Comparison of ENCODE assay signal across 20 cellular contexts in genomic region chr16:64872101-64872500, GRCh38.
DNase-seq lines count a peak whose midpoint lies in the region; ATAC-seq and TF ChIP-seq lines count a peak whose summit lies in the region.
"Had no signal": no experiment of that assay in that cellular context is flagged by ENCODE, and none has a peak within 500 bp of the region (broad histone marks: within the 10 kb centered on the region; RNA-seq: fewer than 3 reads in every experiment).

No MANE protein-coding gene starts in this region.

- no peaks in the 10 kb centered on the region for H3K36me3 Mint-ChIP-seq in nephron (ENCODE audit: low read depth)
- H3K36me3 Mint-ChIP-seq in neural progenitor cell = no peaks in the 10 kb centered on the region
- H3K36me3 Mint-ChIP-seq: CD4-positive, alpha-beta memory T cell had no signal

- WGBS in IMR-90 (ENCODE audit: extremely low coverage in 2 of 2, insufficient read length in 1 of 2), 2 experiments = no CpG with 5 or more reads among the region's 2 CpGs

- no peaks in the 10 kb centered on the region for H3K27me3 ChIP-seq in IMR-90 (ENCODE audit: control insufficient read depth, insufficient read depth, low read length)
- no peaks in the 10 kb centered on the region for H3K27me3 ChIP-seq in BE2C
- no peaks in the 10 kb centered on the region for H3K27me3 ChIP-seq in neural progenitor cell
- H3K27me3 ChIP-seq in vagina = no peaks in the 10 kb centered on the region

- no peak overlapping the region for H3K23ac ChIP-seq in IMR-90 (ENCODE audit: low read depth, low read length)

- H3K79me1 ChIP-seq in IMR-90 (ENCODE audit: low read depth in 1 of 2, low read length in 2 of 2) = no peaks in the 10 kb centered on the region

- TF ChIP-seq CTCF in IMR-90 (conservative IDR thresholded peaks at IDR 0.05; ENCODE audit: low read depth, low read length) (no peak), astrocyte of the spinal cord (IDR thresholded peaks at IDR 0.05; ENCODE audit: low read depth, low read length) (no peak), nephron (IDR thresholded peaks at IDR 0.05; ENCODE audit: unreplicated experiment in 3 of 3) (no peak), BE2C (IDR thresholded peaks at IDR 0.05; ENCODE audit: low read depth, low read length) (no peak), neural progenitor cell (IDR thresholded peaks at IDR 0.05) (no peak), vagina (IDR thresholded peaks at IDR 0.05) (no peak)

- H3K9me1 ChIP-seq in IMR-90 (ENCODE audit: insufficient read depth, low read length) = no peaks in the 10 kb centered on the region

- H3K14ac ChIP-seq in IMR-90 (replicated peaks; ENCODE audit: low read depth, low read length) = no peak overlapping the region

- H3K4me1 Mint-ChIP-seq in nephron (peaks cover 48% of the 10 kb centered on the region), neural progenitor cell (no peaks in the 10 kb centered on the region)
- H3K4me1 Mint-ChIP-seq: CD4-positive, alpha-beta memory T cell; GM23338; H9 had no signal

- dilution Hi-C loops in IMR-90 (cut with HindIII; ENCODE audit: low sequenced_read_pairs, unreplicated experiment) = no loop called here

- H3K4me1 ChIP-seq in IMR-90 (ENCODE audit: control insufficient read depth, insufficient read depth, low read length) (peaks cover 5% of the 10 kb centered on the region), BE2C (peaks cover 4% of the 10 kb centered on the region; the same call in 1 of the 2 replicates), neural progenitor cell (no peaks in the 10 kb centered on the region), vagina (no peaks in the 10 kb centered on the region)
- H3K4me1 ChIP-seq: Caco-2 had no signal

- H3K36me3 ChIP-seq in IMR-90 (ENCODE audit: control insufficient read depth, insufficient read depth, low read length) (no peaks in the 10 kb centered on the region), BE2C (no peaks in the 10 kb centered on the region), neural progenitor cell (no peaks in the 10 kb centered on the region), vagina (no peaks in the 10 kb centered on the region)

- in situ Hi-C loops in IMR-90 (cut with MboI; ENCODE audit: low sequenced_read_pairs) = no loop called here
- in situ Hi-C loops in astrocyte of the spinal cord (cut with HindIII; ENCODE audit: low sequenced_read_pairs) = no loop called here

- no peaks in the 10 kb centered on the region for H3F3A ChIP-seq in neural progenitor cell (ENCODE audit: low read depth)

- H2BK5ac ChIP-seq in IMR-90 (ENCODE audit: low read depth, low read length, poor library complexity, severe bottlenecking) = no peak overlapping the region

- H3K27me3 Mint-ChIP-seq in nephron (ENCODE audit: low read depth) (no peaks in the 10 kb centered on the region), neural progenitor cell (ENCODE audit: insufficient read depth, low read depth) (no peaks in the 10 kb centered on the region)

- TF ChIP-seq RAD21 in IMR-90 (IDR thresholded peaks at IDR 0.05; ENCODE audit: low read length) = no peak

- H2AK5ac ChIP-seq in IMR-90 (ENCODE audit: low read depth, low read length) = no peak overlapping the region

- no peak overlapping the region for H2BK120ac ChIP-seq in IMR-90 (ENCODE audit: low read depth, low read length)

- no peak overlapping the region for H3K18ac ChIP-seq in IMR-90 (ENCODE audit: low read depth, low read length)

- DNase-seq in IMR-90 = peak; percentile 28
- peak; percentile 22 for DNase-seq in astrocyte of the spinal cord (ENCODE audit: low read depth, low spot score)
- DNase-seq in iris pigment epithelial cell (ENCODE audit: low read depth) = peak; percentile 11
- no peak for DNase-seq in BE2C
- DNase-seq in neural progenitor cell (ENCODE audit: low spot score) = no peak
- DNase-seq in vagina (ENCODE audit: extremely low spot score in 2 of 2) = no peak
- DNase-seq: AML-193; C1 segment of cervical spinal cord; Caco-2; CD4-positive, alpha-beta memory T cell; DMS153; DMS79; EL; GDM1; H9 had no signal

- no peak overlapping the region for H3K4me3 Mint-ChIP-seq in nephron
- no peak overlapping the region for H3K4me3 Mint-ChIP-seq in neural progenitor cell
- H3K4me3 Mint-ChIP-seq: CD4-positive, alpha-beta memory T cell; GM23338; H9 had no signal

- H3K27ac ChIP-seq in IMR-90 (ENCODE audit: insufficient read depth, low read length) (no peak overlapping the region), neural progenitor cell (no peak overlapping the region), vagina (no peak overlapping the region)
- H3K27ac ChIP-seq: 22Rv1 had no signal

- H4K5ac ChIP-seq in IMR-90 (ENCODE audit: low read depth, low read length) = no peak overlapping the region

- POLR2A ChIA-PET in IMR-90 (lab: Charles Lee; ENCODE audit: unreplicated experiment) = no interaction called here

- no peak overlapping the region for H4K91ac ChIP-seq in IMR-90 (ENCODE audit: insufficient read depth, low read depth, low read length)

- no peak overlapping the region for H3K56ac ChIP-seq in IMR-90 (ENCODE audit: extremely low read depth, insufficient read depth, low read length)

- TF ChIP-seq POLR2A in IMR-90 (IDR thresholded peaks at IDR 0.05; ENCODE audit: low read depth, low read length) = no peak
- TF ChIP-seq POLR2A in vagina (IDR thresholded peaks at IDR 0.05) = no peak

- H3K79me2 ChIP-seq in neural progenitor cell (ENCODE audit: low read depth) = no peaks in the 10 kb centered on the region

- no peak overlapping the region for H2BK15ac ChIP-seq in IMR-90 (ENCODE audit: low read depth, low read length)

- no peak overlapping the region for H4K8ac ChIP-seq in IMR-90 (ENCODE audit: low read depth in 2 of 2, low read length in 2 of 2)

- ATAC-seq in IMR-90 (ENCODE audit: low read depth) = peak; percentile 53
- ATAC-seq: GM12878, GM23338, HCT116 had no signal

- H3K4me2 ChIP-seq in IMR-90 (ENCODE audit: low read depth, low read length) (no peak overlapping the region), neural progenitor cell (no peak overlapping the region)
- H3K4me2 ChIP-seq: GM23338 had no signal

- H3K9me3 ChIP-seq in IMR-90 (ENCODE audit: control insufficient read depth, insufficient read depth, low read length) (no peaks in the 10 kb centered on the region), BE2C (no peaks in the 10 kb centered on the region), neural progenitor cell (ENCODE audit: low read depth) (no peaks in the 10 kb centered on the region), vagina (no peaks in the 10 kb centered on the region)
- H3K9me3 ChIP-seq: Caco-2 had no signal

- H3K4me3 ChIP-seq in IMR-90 (ENCODE audit: insufficient read depth, low read depth, low read length) (no peak overlapping the region), astrocyte of the spinal cord (ENCODE audit: low read depth, low read length) (no peak overlapping the region), BE2C (ENCODE audit: low read depth, low read length) (no peak overlapping the region), neural progenitor cell (no peak overlapping the region), vagina (no peak overlapping the region)
- H3K4me3 ChIP-seq: GM12878, GM23338 had no signal

- peaks cover 11% of the 10 kb centered on the region for H3K9me3 Mint-ChIP-seq in nephron
- peaks cover under 1% of the 10 kb centered on the region for H3K9me3 Mint-ChIP-seq in neural progenitor cell
- H3K9me3 Mint-ChIP-seq: GM23338 had no signal

- no TSS peak for BruUV-seq in IMR-90 (replicated peaks; lab: Mats Ljungman, UMichigan)

- H2AFZ ChIP-seq in IMR-90 (replicated peaks; ENCODE audit: low read length, poor library complexity) = no peak overlapping the region
- H2AFZ ChIP-seq in neural progenitor cell (replicated peaks) = no peak overlapping the region
- H2AFZ ChIP-seq: GM23338 had no signal

- H3K27ac Mint-ChIP-seq in nephron = peak overlapping the region in 2 of 3 experiments; percentile 10 to 41
- H3K27ac Mint-ChIP-seq in neural progenitor cell = no peak overlapping the region
- H3K27ac Mint-ChIP-seq: CD4-positive, alpha-beta memory T cell; GM23338; H9 had no signal

- no peak overlapping the region for H3K4ac ChIP-seq in IMR-90 (ENCODE audit: low read depth, low read length)

- H2BK20ac ChIP-seq in IMR-90 (ENCODE audit: low read depth, low read length) = no peak overlapping the region

- H3K9ac ChIP-seq in IMR-90 (ENCODE audit: low read depth, low read length) (no peak overlapping the region), neural progenitor cell (no peak overlapping the region)

- H4K20me1 ChIP-seq in IMR-90 (ENCODE audit: insufficient read depth, low read length) (no peaks in the 10 kb centered on the region), neural progenitor cell (ENCODE audit: low read depth) (no peaks in the 10 kb centered on the region)

- CTCF ChIA-PET in IMR-90 (lab: Yijun Ruan, JAX) = no interaction called here

- no peak overlapping the region for H2AK9ac ChIP-seq in IMR-90 (replicated peaks; ENCODE audit: low read depth, low read length, poor library complexity)

- intact Hi-C loops in IMR-90 (cut with micrococcal nuclease) (loop anchor here (10.0 kb wide), 1 partner anchor 667 kb away; no protein-coding TSS in a partner anchor), vagina (cut with DNase I) (no loop called here)

TF ChIP-seq in IMR-90, 13 proteins besides CTCF, POLR2A, EP300 and RAD21:
- TF ChIP-seq CHD1 (IDR thresholded peaks at IDR 0.05; ENCODE audit: low read depth, low read length) (no peak), FOS (IDR thresholded peaks at IDR 0.05; ENCODE audit: low read depth, low read length) (no peak), MAZ (IDR thresholded peaks at IDR 0.05; ENCODE audit: borderline replicate concordance, low read depth, low read length) (no peak), NFE2L2 (IDR thresholded peaks at IDR 0.05; ENCODE audit: low read depth, low read length) (no peak), RCOR1 (IDR thresholded peaks at IDR 0.05; ENCODE audit: insufficient replicate concordance, low read length) (no peak), RFX5 (IDR thresholded peaks at IDR 0.05; ENCODE audit: low read depth, low read length) (no peak), SMC3 (IDR thresholded peaks at IDR 0.05; ENCODE audit: low read depth, low read length) (no peak), USF2 (IDR thresholded peaks at IDR 0.05; ENCODE audit: low read depth, low read length) (no peak), MAFK (IDR thresholded peaks at IDR 0.05; ENCODE audit: low read depth, low read length) (no peak), CEBPB (IDR thresholded peaks at IDR 0.05; ENCODE audit: low read depth, low read length) (no peak), BHLHE40 (IDR thresholded peaks at IDR 0.05; ENCODE audit: low read depth, low read length) (no peak)

Comparison
In these comparisons a context has a peak if more than half of its experiments do, and no peak if none do; other contexts are left out.
1. DNase-seq: peak in IMR-90 (single experiment), astrocyte of the spinal cord (single experiment) and iris pigment epithelial cell (single experiment); none in BE2C (single experiment), neural progenitor cell (single experiment) and vagina (0 of 2).